ENCODE assay signal across 8 cellular contexts in the genomic region with DNA sequence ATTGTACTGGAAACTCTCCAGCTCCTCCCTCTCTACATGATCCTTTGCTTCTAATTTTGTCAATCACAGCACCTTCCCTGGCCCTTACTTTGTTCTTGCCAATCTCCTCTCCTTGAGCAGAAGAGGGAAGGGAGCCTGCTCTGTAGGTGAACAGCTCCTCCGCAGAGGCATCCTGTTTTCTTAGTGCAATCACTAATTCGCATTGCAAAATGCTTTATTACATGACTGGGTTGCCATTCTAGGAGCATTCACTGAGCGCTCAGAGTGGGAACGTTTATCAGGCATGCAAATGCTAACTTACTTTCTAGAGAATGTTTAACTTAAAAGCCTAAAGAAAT. TPM values are rescaled to one million over a fixed set of nuclear protein-coding genes. Genes with fewer than 3 reads are reported as not detected.
DNase-seq lines count a peak whose midpoint lies in the region; ATAC-seq and TF ChIP-seq lines count a peak whose summit lies in the region.

No MANE protein-coding gene starts in this region.

- no peaks in the 10 kb centered on the region for H3K9me3 ChIP-seq in SK-N-SH

- peaks cover 43% of the 10 kb centered on the region for H3K4me1 Mint-ChIP-seq in activated naive CD4-positive, alpha-beta T cell treated with anti-CD3 and anti-CD28 coated beads, Interleukin-2, amount 10 ng/mL, durations not matched to agents 7 days and 5 days
- peaks cover 43% of the 10 kb centered on the region for H3K4me1 Mint-ChIP-seq in stimulated activated memory B cell treated with anti-CD40 and anti-IgM and Interleukin-4, amounts not matched to agents 10 μg/mL and 1 μg/mL and 100 μg/mL, for 72 hours

- peak; percentile 5 for ATAC-seq in left ventricle myocardium superior
- no peak for ATAC-seq in stimulated activated memory B cell treated with anti-CD40 and anti-IgM and Interleukin-4, amounts not matched to agents 10 μg/mL and 1 μg/mL and 100 μg/mL, for 72 hours

- peak overlapping the region; percentile 70 for H3K4me3 Mint-ChIP-seq in activated naive CD4-positive, alpha-beta T cell treated with anti-CD3 and anti-CD28 coated beads, Interleukin-2, amount 10 ng/mL, durations not matched to agents 7 days and 5 days
- H3K4me3 Mint-ChIP-seq in stimulated activated memory B cell treated with anti-CD40 and anti-IgM and Interleukin-4, amounts not matched to agents 10 μg/mL and 1 μg/mL and 100 μg/mL, for 72 hours: peak overlapping the region; percentile 86

- H4K20me1 ChIP-seq in SK-N-SH (ENCODE audit: insufficient read depth): no peaks in the 10 kb centered on the region

- no peak for TF ChIP-seq CTCF in SK-N-SH (IDR thresholded peaks at IDR 0.05)

- no peaks in the 10 kb centered on the region for H3K9me3 Mint-ChIP-seq in activated naive CD4-positive, alpha-beta T cell treated with anti-CD3 and anti-CD28 coated beads, Interleukin-2, amount 10 ng/mL, durations not matched to agents 7 days and 5 days
- H3K9me3 Mint-ChIP-seq in stimulated activated memory B cell treated with anti-CD40 and anti-IgM and Interleukin-4, amounts not matched to agents 10 μg/mL and 1 μg/mL and 100 μg/mL, for 72 hours: peaks cover 3% of the 10 kb centered on the region

- H3K9ac ChIP-seq in SK-N-SH: no peak overlapping the region

- peaks cover 15 to 35% of the 10 kb centered on the region in 2 experiments; a peak in 3 of 4 replicates for H3K4me1 ChIP-seq in SK-N-SH (ENCODE audit: control insufficient read depth in 1 of 2, insufficient read depth in 2 of 2, low read depth in 1 of 2, low read length in 1 of 2)

- DNase-seq in activated naive CD4-positive, alpha-beta T cell treated with anti-CD3 and anti-CD28 coated beads, Interleukin-2, amount 10 ng/mL, durations not matched to agents 7 days and 5 days: no peak
- no peak for DNase-seq in activated naive CD4-positive, alpha-beta T cell (lab: John Stamatoyannopoulos, UW)
- DNase-seq in SK-N-SH (no peak), left ventricle myocardium superior (no peak), putamen (ENCODE audit: low spot score) (no peak), NOMO-1 treated with DMSO at 0.1 percent for 48 hours (lab: John Stamatoyannopoulos, UW; ENCODE audit: unreplicated experiment) (no peak), SW 1271 (lab: John Stamatoyannopoulos, UW) (no peak)

- TF ChIP-seq EP300 in SK-N-SH (IDR thresholded peaks at IDR 0.05; ENCODE audit: borderline replicate concordance in 1 of 2, low read depth in 1 of 2, low read length in 1 of 2): no peak

- peak overlapping the region; percentile 77 to 93; a peak in 3 of 4 replicates for H3K4me3 ChIP-seq in SK-N-SH (ENCODE audit: low read depth in 2 of 2, low read length in 1 of 2)

- POLR2A ChIA-PET in SK-N-SH (lab: Yijun Ruan, JAX): interaction anchor here (0.9 to 1.4 kb wide), 2 partner anchors 327 to 351 kb away, joined by 4 to 13 read pairs; no protein-coding TSS in a partner anchor

- no peak overlapping the region for H3K27ac ChIP-seq in SK-N-SH (ENCODE audit: low read depth in 2 of 2, low read length in 1 of 2)

- no peak overlapping the region for H3K27ac Mint-ChIP-seq in activated naive CD4-positive, alpha-beta T cell treated with anti-CD3 and anti-CD28 coated beads, Interleukin-2, amount 10 ng/mL, durations not matched to agents 7 days and 5 days
- H3K27ac Mint-ChIP-seq in stimulated activated memory B cell treated with anti-CD40 and anti-IgM and Interleukin-4, amounts not matched to agents 10 μg/mL and 1 μg/mL and 100 μg/mL, for 72 hours: peak overlapping the region; percentile 35

- TF ChIP-seq RAD21 in SK-N-SH (IDR thresholded peaks at IDR 0.05; ENCODE audit: low read length): no peak

- peaks cover 32% of the 10 kb centered on the region for H3K36me3 Mint-ChIP-seq in activated naive CD4-positive, alpha-beta T cell treated with anti-CD3 and anti-CD28 coated beads, Interleukin-2, amount 10 ng/mL, durations not matched to agents 7 days and 5 days
- no peaks in the 10 kb centered on the region for H3K36me3 Mint-ChIP-seq in stimulated activated memory B cell treated with anti-CD40 and anti-IgM and Interleukin-4, amounts not matched to agents 10 μg/mL and 1 μg/mL and 100 μg/mL, for 72 hours

- CTCF ChIA-PET in activated naive CD4-positive, alpha-beta T cell treated with anti-CD3 and anti-CD28 coated beads, Interleukin-2, amount 10 ng/mL, durations not matched to agents 7 days and 5 days (lab: Charles Lee): interaction anchor here (0.6 to 5.3 kb wide), 26 partner anchors 22 to 427 kb away, joined by 3 to 100 read pairs (median 5); no protein-coding TSS in a partner anchor
- CTCF ChIA-PET in SK-N-SH (lab: Yijun Ruan, JAX): interaction anchor here (0.5 to 5.3 kb wide), 67 partner anchors 9 to 656 kb away, joined by 3 to 158 read pairs (median 5); partner anchors contain the start of genes ARL15 and CDC20B

- H3K36me3 ChIP-seq in SK-N-SH (replicated peaks in 1 of 2; ENCODE audit: control insufficient read depth in 1 of 2, insufficient read depth in 2 of 2, low read length in 1 of 2): peaks cover 4 to 6% of the 10 kb centered on the region in 2 experiments

- H3K79me2 ChIP-seq in SK-N-SH (ENCODE audit: insufficient read depth): peaks cover 16% of the 10 kb centered on the region; the same call in 1 of the 2 replicates

- intact Hi-C loops in left ventricle myocardium superior (cut with micrococcal nuclease): loop anchor here (1.0 kb wide), 1 partner anchor 328 kb away; no protein-coding TSS in a partner anchor

- H3K9me2 ChIP-seq in SK-N-SH: no peaks in the 10 kb centered on the region

- peaks cover 23% of the 10 kb centered on the region for H3K27me3 Mint-ChIP-seq in activated naive CD4-positive, alpha-beta T cell treated with anti-CD3 and anti-CD28 coated beads, Interleukin-2, amount 10 ng/mL, durations not matched to agents 7 days and 5 days
- H3K27me3 Mint-ChIP-seq in stimulated activated memory B cell treated with anti-CD40 and anti-IgM and Interleukin-4, amounts not matched to agents 10 μg/mL and 1 μg/mL and 100 μg/mL, for 72 hours: no peaks in the 10 kb centered on the region

- WGBS in SK-N-SH (ENCODE audit: low lambda C conversion rate): 4% methylated on average over 4 of the region's 4 CpGs

- peak overlapping the region; percentile 65 for H3K4me2 ChIP-seq in SK-N-SH

- H3K27me3 ChIP-seq in SK-N-SH (ENCODE audit: insufficient read depth): no peaks in the 10 kb centered on the region

- peak overlapping the region; percentile 84 for H2AFZ ChIP-seq in SK-N-SH (ENCODE audit: low read depth)

- no peaks in the 10 kb centered on the region for H3F3A ChIP-seq in SK-N-SH (replicated peaks; ENCODE audit: insufficient read depth)

TF ChIP-seq in SK-N-SH, 30 proteins besides CTCF, POLR2A, EP300 and RAD21:
- no peak for TF ChIP-seq EZH2phosphoT487 (IDR thresholded peaks at IDR 0.05; ENCODE audit: borderline replicate concordance, low read depth)
- TF ChIP-seq MEF2A (IDR thresholded peaks at IDR 0.05; ENCODE audit: borderline replicate concordance, low read depth): no peak
- TF ChIP-seq MAX (IDR thresholded peaks at IDR 0.05; ENCODE audit: low read depth): no peak
- no peak for TF ChIP-seq YY1 (IDR thresholded peaks at IDR 0.05; ENCODE audit: low read depth)
- TF ChIP-seq RFX5 (IDR thresholded peaks at IDR 0.05; ENCODE audit: low read length): no peak
- no peak for TF ChIP-seq GATA2 (CRISPR knock-in tag; IDR thresholded peaks at IDR 0.05)
- 0 out of 2 replicates have a peak, but pooled peaks have one; percentile 30 for TF ChIP-seq REST (IDR thresholded peaks at IDR 0.05; ENCODE audit: low read depth, low read length)
- TF ChIP-seq POLR2AphosphoS5 (IDR thresholded peaks at IDR 0.05; ENCODE audit: low read depth, low read length): no peak

RNA-seq across cellular contexts. Expression of gene SNX18, which starts 0.4 kb away (rescaled TPM):
- 4.3 and 4.6 TPM in 2 replicates for polyA plus RNA-seq in SK-N-SH (2012; rRNA removed)
- polyA plus RNA-seq in SK-N-SH (2012; cell fraction: cytosol; rRNA removed): 3.4 and 3.9 TPM in 2 replicates
- 3.2 and 4.2 TPM in 2 replicates for polyA plus RNA-seq in SK-N-SH (2012; cell fraction: nucleus; rRNA removed)
- total RNA-seq in left ventricle myocardium superior: 20.9 TPM
